ENCODE assay signal across 8 cellular contexts in genomic region chr1:205632374-205633169, GRCh38. TPM values are rescaled to one million over a fixed set of nuclear protein-coding genes. Genes with fewer than 3 reads are reported as not detected.
DNase-seq lines count a peak whose midpoint lies in the region; ATAC-seq, FAIRE-seq and TF ChIP-seq lines count a peak whose summit lies in the region.

No MANE protein-coding gene starts in this region.

- H3K4me3 ChIP-seq in keratinocyte (ENCODE audit: control insufficient read depth in 2 of 3, extremely low read depth in 1 of 3, insufficient read depth in 2 of 3, low read depth in 1 of 3, low read length in 3 of 3) = peak overlapping the region; percentile 55 to 82 (median 80)

- no peaks in the 10 kb centered on the region for H3K9me1 ChIP-seq in keratinocyte (ENCODE audit: control insufficient read depth, extremely low read depth, insufficient read depth, low read length)

- H3K36me3 ChIP-seq in keratinocyte (ENCODE audit: control insufficient read depth in 2 of 2, extremely low read depth in 1 of 2, insufficient read depth in 2 of 2, low read length in 2 of 2) = no peaks in the 10 kb centered on the region

- dilution Hi-C loops in keratinocyte (cut with MboI; ENCODE audit: extremely low pct_ligation_motif_present, low sequenced_read_pairs) = no loop called here

- H3K4me1 ChIP-seq in keratinocyte (ENCODE audit: control insufficient read depth, extremely low read depth, insufficient read depth, low read length) = peaks cover 43% of the 10 kb centered on the region

- peaks cover 33% of the 10 kb centered on the region for H3K79me2 ChIP-seq in keratinocyte (ENCODE audit: control insufficient read depth, insufficient read depth, low read length)

- no peaks in the 10 kb centered on the region for H3K27me3 ChIP-seq in keratinocyte (ENCODE audit: control insufficient read depth, extremely low read depth, insufficient read depth, low read length)

- no peaks in the 10 kb centered on the region for H4K20me1 ChIP-seq in keratinocyte (ENCODE audit: control insufficient read depth, extremely low read depth, insufficient read depth, low read length)

- H2AFZ ChIP-seq in keratinocyte (ENCODE audit: control insufficient read depth, low read length) = peak overlapping the region; percentile 87

- peak overlapping the region; percentile 97 for H3K4me2 ChIP-seq in keratinocyte (ENCODE audit: control insufficient read depth, extremely low read depth, insufficient read depth, low read depth, low read length)

- DNase-seq in DMS79 treated with DMSO at 0.1 percent for 48 hours (lab: John Stamatoyannopoulos, UW) (peak; percentile 34), DMS79 (lab: John Stamatoyannopoulos, UW) (no peak), keratinocyte (ENCODE audit: low read depth, low spot score) (no peak), substantia nigra (lab: John Stamatoyannopoulos, UW) (no peak), NCI-H748 treated with DMSO at 0.1 percent for 48 hours (lab: John Stamatoyannopoulos, UW) (no peak)
- DNase-seq in activated naive CD4-positive, alpha-beta T cell treated with anti-CD3 and anti-CD28 coated beads, Interleukin-2, amount 50 U/mL, for 72 hours (ENCODE audit: low spot score in 2 of 2) = no peak

- peak overlapping the region; percentile 96 for H3K9ac ChIP-seq in keratinocyte (ENCODE audit: control insufficient read depth, extremely low read depth, insufficient read depth, low read length)

- peaks cover 0 to 16% of the 10 kb centered on the region in 2 donors for H3K36me3 Mint-ChIP-seq in activated naive CD4-positive, alpha-beta T cell treated with anti-CD3 and anti-CD28 coated beads, Interleukin-2, amount 50 U/mL, for 72 hours

- H3K27ac ChIP-seq in keratinocyte (ENCODE audit: control insufficient read depth, insufficient read depth, low read length) (peak overlapping the region; percentile 88), substantia nigra (ENCODE audit: low read depth, low read length, poor library complexity, severe bottlenecking) (peak overlapping the region; percentile 86)

- TF ChIP-seq CTCF in keratinocyte (optimal IDR thresholded peaks at IDR 0.05 in 1 of 3, IDR thresholded peaks at IDR 0.05 in 1 of 3, conservative IDR thresholded peaks at IDR 0.05 in 1 of 3; ENCODE audit: extremely low read depth in 1 of 3, insufficient read depth in 2 of 3, low read length in 3 of 3) = no peak

- no peak for ATAC-seq in activated naive CD4-positive, alpha-beta T cell treated with anti-CD3 and anti-CD28 coated beads, Interleukin-2, amount 50 U/mL, for 72 hours
- ATAC-seq in GM18520 (IDR thresholded peaks at IDR 0.05; ENCODE audit: unreplicated experiment) (no peak), HG03432 (IDR thresholded peaks at IDR 0.05; ENCODE audit: unreplicated experiment) (no peak)

- H3K9me3 ChIP-seq in keratinocyte (ENCODE audit: control insufficient read depth, low read depth, low read length) = no peaks in the 10 kb centered on the region

- FAIRE-seq in keratinocyte (lab: Jason Lieb, UNC) = no peak

- H3K9me3 Mint-ChIP-seq in activated naive CD4-positive, alpha-beta T cell treated with anti-CD3 and anti-CD28 coated beads, Interleukin-2, amount 50 U/mL, for 72 hours = no peaks in the 10 kb centered on the region

- peak overlapping the region; percentile 90 to 95 for H3K27ac Mint-ChIP-seq in activated naive CD4-positive, alpha-beta T cell treated with anti-CD3 and anti-CD28 coated beads, Interleukin-2, amount 50 U/mL, for 72 hours

RNA-seq across cellular contexts. Expression of gene ELK4, which starts 0.8 kb away (rescaled TPM):
- 10 to 100 TPM; 67.8 to 91.3 TPM for total RNA-seq in activated naive CD4-positive, alpha-beta T cell treated with anti-CD3 and anti-CD28 coated beads, Interleukin-2, amount 50 U/mL, for 72 hours
- 4.5 to 8.6 TPM (median 7.3 TPM) in 3 replicates for polyA plus RNA-seq in keratinocyte
- polyA plus RNA-seq in keratinocyte (2011; ENCODE audit: low read depth) = 15.3 TPM
- polyA plus RNA-seq in keratinocyte (2011; cell fraction: cytosol; rRNA removed) = 3.4 and 6.3 TPM in 2 replicates
- 8.8 and 10.4 TPM in 2 replicates for polyA plus RNA-seq in keratinocyte (2011; cell fraction: nucleus; rRNA removed)
- polyA plus RNA-seq in keratinocyte (2012; ENCODE audit: low replicate concordance) = 7.4 TPM in 2 replicates
- polyA minus RNA-seq in keratinocyte = 8.8 to 17.5 TPM (median 12.0 TPM) in 3 replicates
- 6.7 TPM for polyA minus RNA-seq in keratinocyte (2011; cell fraction: cytosol; rRNA and poly(A)+ RNA removed)
- polyA minus RNA-seq in keratinocyte (2011; cell fraction: nucleus; rRNA and poly(A)+ RNA removed) = 6.2 and 12.6 TPM in 2 replicates

RNA-seq across cellular contexts. Expression of gene SLC45A3, which starts 47.7 kb away (rescaled TPM):
- total RNA-seq in activated naive CD4-positive, alpha-beta T cell treated with anti-CD3 and anti-CD28 coated beads, Interleukin-2, amount 50 U/mL, for 72 hours = 1 to 10 TPM in 1 of 2 donors, under 1 TPM in 1; 0.57 to 1.1 TPM
- 2.1 to 2.8 TPM (median 2.5 TPM) in 3 replicates for polyA plus RNA-seq in keratinocyte
- polyA plus RNA-seq in keratinocyte (2011; ENCODE audit: low read depth) = not detected
- 1.3 and 1.6 TPM in 2 replicates for polyA plus RNA-seq in keratinocyte (2011; cell fraction: cytosol; rRNA removed)
- 3.4 and 4.0 TPM in 2 replicates for polyA plus RNA-seq in keratinocyte (2011; cell fraction: nucleus; rRNA removed)
- 0.54 and 3.0 TPM in 2 replicates for polyA plus RNA-seq in keratinocyte (2012; ENCODE audit: low replicate concordance)
- 1.9 to 3.7 TPM (median 2.1 TPM) in 3 replicates for polyA minus RNA-seq in keratinocyte
- 3.5 TPM for polyA minus RNA-seq in keratinocyte (2011; cell fraction: cytosol; rRNA and poly(A)+ RNA removed)
- 3.1 and 3.4 TPM in 2 replicates for polyA minus RNA-seq in keratinocyte (2011; cell fraction: nucleus; rRNA and poly(A)+ RNA removed)
